ENCODE assay signal across 21 cellular contexts in the genomic region with DNA sequence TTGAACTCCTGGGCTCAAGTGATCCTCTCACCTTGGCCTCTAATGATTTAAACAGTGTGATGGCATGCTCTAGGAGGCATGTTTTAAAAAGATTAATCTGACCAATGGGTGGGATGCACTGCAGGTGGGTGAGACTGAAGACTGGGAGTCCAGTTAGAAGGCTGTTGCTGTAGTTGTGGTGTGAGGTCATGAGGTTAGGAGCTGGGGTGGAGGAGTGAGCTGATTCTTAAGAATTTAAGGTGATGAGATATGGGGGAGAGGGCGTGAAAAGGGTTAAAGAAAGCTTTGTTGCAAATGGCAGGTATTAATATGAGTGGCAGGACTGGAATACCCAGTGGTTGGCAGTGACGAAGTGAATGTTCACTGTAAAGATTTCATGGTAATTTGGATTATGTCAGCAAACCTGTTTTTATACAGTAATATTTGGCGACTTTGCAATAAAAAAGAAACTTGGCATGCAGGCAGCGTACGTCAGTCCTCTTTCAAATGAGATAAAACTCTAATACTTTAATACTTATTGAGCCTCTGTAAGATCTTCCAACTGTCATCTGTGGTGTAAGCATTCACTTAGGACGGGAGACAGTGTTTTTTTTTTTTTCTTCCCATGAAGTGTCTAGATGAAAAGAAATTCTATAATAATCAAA.
"Had no signal": no experiment of that assay in that cellular context is flagged by ENCODE, and none has a peak within 500 bp of the region (broad histone marks: within the 10 kb centered on the region; RNA-seq: fewer than 3 reads in every experiment).

No MANE protein-coding gene starts in this region.

- H3K4me3 Mint-ChIP-seq: activated CD4-positive, alpha-beta T cell treated with anti-CD3 and anti-CD28 coated beads, Interleukin-2, amount 10 ng/mL, durations not matched to agents 24 days and 14 days; activated CD8-positive, alpha-beta T cell treated with anti-CD3 and anti-CD28 coated beads, Interleukin-2, amount 10 ng/mL, durations not matched to agents 7 days and 5 days; activated T-cell treated with anti-CD3 and anti-CD28 coated beads, Interleukin-2, amount 50 U/mL, for 72 hours; central memory CD8-positive, alpha-beta T cell; immature natural killer cell; naive B cell had no signal

- H3K4me1 Mint-ChIP-seq: activated CD4-positive, alpha-beta T cell treated with anti-CD3 and anti-CD28 coated beads, Interleukin-2, amount 10 ng/mL, durations not matched to agents 24 days and 14 days; naive B cell had no signal

- H3K27me3 ChIP-seq: stomach had no signal

- DNase-seq: activated CD4-positive, alpha-beta T cell treated with anti-CD3 and anti-CD28 coated beads, Interleukin-2, amount 10 ng/mL, durations not matched to agents 24 days and 14 days; activated CD4-positive, CD25-positive, alpha-beta regulatory T cell; activated CD8-positive, alpha-beta memory T cell treated with anti-CD3 and anti-CD28 coated beads, Interleukin-2, amount 50 U/mL, for 4 hours; activated CD8-positive, alpha-beta T cell treated with anti-CD3 and anti-CD28 coated beads, Interleukin-2, amount 10 ng/mL, durations not matched to agents 7 days and 5 days; activated gamma-delta T cell; activated T-cell treated with anti-CD3 and anti-CD28 coated beads, Interleukin-2, amount 50 U/mL, for 72 hours; amniotic stem cell; effector CD4-positive, alpha-beta T cell; head of caudate nucleus; immature natural killer cell; naive B cell; stimulated activated CD4-positive, alpha-beta T cell treated with anti-CD3 and anti-CD28 coated beads, Interleukin-12 subunit alpha, Interleukin-12 subunit beta, amount 100 ng/mL, for 4 hours; stimulated activated CD4-positive, alpha-beta T cell treated with anti-CD3 and anti-CD28 coated beads, Interleukin-2, amount 100 ng/mL, for 24 hours; stomach; T-helper 2 cell had no signal

- H3K27ac ChIP-seq: coronary artery, stomach, thoracic aorta had no signal

- H3K9me3 Mint-ChIP-seq: immature natural killer cell had no signal

- ATAC-seq: activated CD8-positive, alpha-beta T cell treated with anti-CD3 and anti-CD28 coated beads, Interleukin-2, amount 10 ng/mL, durations not matched to agents 7 days and 5 days; activated naive CD4-positive, alpha-beta T cell treated with anti-CD3 and anti-CD28 coated beads, Interleukin-2, amount 50 U/mL, for 72 hours; activated T-cell treated with anti-CD3 and anti-CD28 coated beads, Interleukin-2, amount 50 U/mL, for 72 hours; sciatic nerve had no signal

- H3K27ac Mint-ChIP-seq: activated CD4-positive, alpha-beta T cell treated with anti-CD3 and anti-CD28 coated beads, Interleukin-2, amount 10 ng/mL, durations not matched to agents 24 days and 14 days; activated CD8-positive, alpha-beta T cell treated with anti-CD3 and anti-CD28 coated beads, Interleukin-2, amount 10 ng/mL, durations not matched to agents 7 days and 5 days; activated naive CD4-positive, alpha-beta T cell treated with anti-CD3 and anti-CD28 coated beads, Interleukin-2, amount 50 U/mL, for 72 hours; activated T-cell treated with anti-CD3 and anti-CD28 coated beads, Interleukin-2, amount 50 U/mL, for 72 hours; immature natural killer cell had no signal

- H3K36me3 ChIP-seq: stomach, thoracic aorta had no signal

- H3K4me3 ChIP-seq: coronary artery, lung, stomach, thoracic aorta had no signal

- H3K9me3 ChIP-seq: thoracic aorta had no signal

- H3K4me1 ChIP-seq: stomach had no signal

- H3K27me3 Mint-ChIP-seq: activated CD4-positive, alpha-beta T cell treated with anti-CD3 and anti-CD28 coated beads, Interleukin-2, amount 10 ng/mL, durations not matched to agents 24 days and 14 days; central memory CD8-positive, alpha-beta T cell had no signal
